Comparison of ENCODE assay signal across 8 cellular contexts in genomic region chr11:57491371-57492061, GRCh38. TPM values are rescaled to one million over a fixed set of nuclear protein-coding genes. Genes with fewer than 3 reads are reported as not detected.
A peak's percentile ranks its signal among the peaks of the same experiment; 100 is the strongest.
DNase-seq lines count a peak whose midpoint lies in the region; ATAC-seq and TF ChIP-seq lines count a peak whose summit lies in the region.

No MANE protein-coding gene starts in this region.

- H3K4me2 ChIP-seq in Karpas-422 (ENCODE audit: low read depth, low read length, poor library complexity, severe bottlenecking) (no peak overlapping the region), fibroblast of lung (ENCODE audit: extremely low read depth, insufficient read depth, low read length) (no peak overlapping the region), smooth muscle cell (no peak overlapping the region)

- no peaks in the 10 kb centered on the region for H3K27me3 ChIP-seq in Karpas-422 (ENCODE audit: low read length)
- H3K27me3 ChIP-seq in fibroblast of lung (ENCODE audit: control insufficient read depth, insufficient read depth, low read length) = no peaks in the 10 kb centered on the region
- H3K27me3 ChIP-seq in smooth muscle cell (ENCODE audit: low read depth) = no peaks in the 10 kb centered on the region

- H4K20me1 ChIP-seq in Karpas-422 (ENCODE audit: insufficient read depth, low read depth, low read length) = no peaks in the 10 kb centered on the region; the same call in 1 of the 2 replicates
- H4K20me1 ChIP-seq in fibroblast of lung (ENCODE audit: control insufficient read depth, extremely low read depth, insufficient read depth, low read length) = no peaks in the 10 kb centered on the region
- no peaks in the 10 kb centered on the region for H4K20me1 ChIP-seq in smooth muscle cell (ENCODE audit: low read depth)

- H3K9me3 ChIP-seq in Karpas-422 (ENCODE audit: low read length) (no peaks in the 10 kb centered on the region), fibroblast of lung (ENCODE audit: control insufficient read depth, insufficient read depth, low read depth, low read length) (no peaks in the 10 kb centered on the region), smooth muscle cell (replicated peaks; ENCODE audit: low read depth) (no peaks in the 10 kb centered on the region)

- H3K4me3 Mint-ChIP-seq in activated CD4-positive, alpha-beta memory T cell treated with anti-CD3 and anti-CD28 coated beads, Interleukin-2, amount 10 ng/mL, durations not matched to agents 7 days and 5 days = no peak overlapping the region

- H3K36me3 Mint-ChIP-seq in activated CD4-positive, alpha-beta memory T cell treated with anti-CD3 and anti-CD28 coated beads, Interleukin-2, amount 10 ng/mL, durations not matched to agents 7 days and 5 days (ENCODE audit: low read depth) = peaks cover 13% of the 10 kb centered on the region

- TF ChIP-seq CTCF in fibroblast of lung (conservative IDR thresholded peaks at IDR 0.05 in 1 of 2, IDR thresholded peaks at IDR 0.05 in 1 of 2; ENCODE audit: low read depth in 1 of 2, low read length in 2 of 2) (peak; percentile 58 to 72), smooth muscle cell (IDR thresholded peaks at IDR 0.05; ENCODE audit: borderline replicate concordance, insufficient read depth, poor library complexity, severe bottlenecking) (peak; percentile 46)

- H3K9ac ChIP-seq in Karpas-422 (ENCODE audit: low read length) = no peak overlapping the region
- H3K9ac ChIP-seq in fibroblast of lung (ENCODE audit: insufficient read depth, low read length) = no peak overlapping the region
- no peak overlapping the region for H3K9ac ChIP-seq in smooth muscle cell (ENCODE audit: low read depth)

- POLR2A ChIA-PET in activated CD4-positive, alpha-beta memory T cell treated with anti-CD3 and anti-CD28 coated beads, Interleukin-2, amount 10 ng/mL, durations not matched to agents 7 days and 5 days (lab: Charles Lee) = interaction anchor here (1.2 to 4.7 kb wide), 3 partner anchors 24 to 36 kb away, joined by 3 to 30 read pairs (median 3); partner anchors contain the start of gene SLC43A1

- H3K4me1 Mint-ChIP-seq in activated CD4-positive, alpha-beta memory T cell treated with anti-CD3 and anti-CD28 coated beads, Interleukin-2, amount 10 ng/mL, durations not matched to agents 7 days and 5 days = peaks cover 12% of the 10 kb centered on the region

- CTCF ChIA-PET in activated CD4-positive, alpha-beta memory T cell treated with anti-CD3 and anti-CD28 coated beads, Interleukin-2, amount 10 ng/mL, durations not matched to agents 7 days and 5 days (lab: Charles Lee) = interaction anchor here (0.6 to 8.0 kb wide), 15 partner anchors 11 to 309 kb away, joined by 3 to 296 read pairs (median 6); partner anchors contain the start of genes SLC43A1 and TIMM10

- H3K9me3 Mint-ChIP-seq in activated CD4-positive, alpha-beta memory T cell treated with anti-CD3 and anti-CD28 coated beads, Interleukin-2, amount 10 ng/mL, durations not matched to agents 7 days and 5 days = no peaks in the 10 kb centered on the region

- no peak overlapping the region for H3K27ac Mint-ChIP-seq in activated CD4-positive, alpha-beta memory T cell treated with anti-CD3 and anti-CD28 coated beads, Interleukin-2, amount 10 ng/mL, durations not matched to agents 7 days and 5 days

- no peak for ATAC-seq in GM18517 (IDR thresholded peaks at IDR 0.05; ENCODE audit: unreplicated experiment)

- H3K27ac ChIP-seq in Karpas-422 (ENCODE audit: low read length) = no peak overlapping the region
- no peak overlapping the region for H3K27ac ChIP-seq in fibroblast of lung (ENCODE audit: insufficient read depth, low read length)
- H3K27ac ChIP-seq in smooth muscle cell (ENCODE audit: low read depth) = no peak overlapping the region

- H3K9me2 ChIP-seq in Karpas-422 (replicated peaks; ENCODE audit: insufficient read depth, low read length) = no peaks in the 10 kb centered on the region

- H3F3A ChIP-seq in smooth muscle cell (ENCODE audit: low read depth) = no peaks in the 10 kb centered on the region

- H3K4me3 ChIP-seq in Karpas-422 (ENCODE audit: low read length) (no peak overlapping the region), fibroblast of lung (replicated peaks in 1 of 4; ENCODE audit: control extremely low read depth in 1 of 4, insufficient read depth in 1 of 4, low read depth in 3 of 4, low read length in 4 of 4) (no peak overlapping the region), smooth muscle cell (no peak overlapping the region)

- H3K36me3 ChIP-seq in Karpas-422 (ENCODE audit: insufficient read depth, low read length) = peaks cover 43% of the 10 kb centered on the region
- H3K36me3 ChIP-seq in fibroblast of lung (ENCODE audit: control insufficient read depth, insufficient read depth, low read length) = no peaks in the 10 kb centered on the region
- no peaks in the 10 kb centered on the region for H3K36me3 ChIP-seq in smooth muscle cell (ENCODE audit: low read depth)

- H3K27me3 Mint-ChIP-seq in activated CD4-positive, alpha-beta memory T cell treated with anti-CD3 and anti-CD28 coated beads, Interleukin-2, amount 10 ng/mL, durations not matched to agents 7 days and 5 days = no peaks in the 10 kb centered on the region

- DNase-seq in GDM1 (lab: John Stamatoyannopoulos, UW) (peak; percentile 21), Karpas-422 (peak; percentile 81), fibroblast of lung (ENCODE audit: low read depth in 2 of 2) (peak in 1 of 2 donors; percentile 34), smooth muscle cell (lab: John Stamatoyannopoulos, UW; ENCODE audit: unreplicated experiment) (no peak), NCI-H345 (lab: John Stamatoyannopoulos, UW) (no peak), islet precursor cell (no peak)
- peak; percentile 69 for DNase-seq in activated CD4-positive, alpha-beta memory T cell treated with anti-CD3 and anti-CD28 coated beads, Interleukin-2, amount 10 ng/mL, durations not matched to agents 7 days and 5 days

- H3K4me1 ChIP-seq in Karpas-422 (ENCODE audit: low read length) (no peaks in the 10 kb centered on the region; the same call in 1 of the 2 replicates), fibroblast of lung (ENCODE audit: control insufficient read depth, extremely low read depth, insufficient read depth, low read length) (no peaks in the 10 kb centered on the region), smooth muscle cell (ENCODE audit: low read depth) (no peaks in the 10 kb centered on the region)

- WGBS in smooth muscle cell (ENCODE audit: low lambda C conversion rate) = 86% methylated on average over 11 of the region's 11 CpGs

- H3K79me2 ChIP-seq in Karpas-422 (ENCODE audit: low read length) = no peaks in the 10 kb centered on the region
- H3K79me2 ChIP-seq in fibroblast of lung (ENCODE audit: control insufficient read depth, insufficient read depth, low read length) = no peaks in the 10 kb centered on the region
- H3K79me2 ChIP-seq in smooth muscle cell (ENCODE audit: low read depth) = no peaks in the 10 kb centered on the region

- H2AFZ ChIP-seq in Karpas-422 (ENCODE audit: low read length) (no peak overlapping the region), fibroblast of lung (ENCODE audit: low read length) (no peak overlapping the region), smooth muscle cell (ENCODE audit: low read depth) (no peak overlapping the region)

RNA-seq across cellular contexts. Expression of gene SLC43A1, which starts 24.0 kb away (rescaled TPM):
- 238 and 244 TPM in 2 replicates for total RNA-seq in Karpas-422 (2014; rRNA removed; shearing (Covaris generic); ENCODE audit: low replicate concordance)
- total RNA-seq in activated CD4-positive, alpha-beta memory T cell treated with anti-CD3 and anti-CD28 coated beads, Interleukin-2, amount 10 ng/mL, durations not matched to agents 7 days and 5 days = 10 to 100 TPM; 29.9 to 31.7 TPM
- total RNA-seq in fibroblast of lung (19.8 and 20.8 TPM in 2 replicates), smooth muscle cell (1.3 and 9.4 TPM in 2 replicates)
- polyA plus RNA-seq in fibroblast of lung (12.3 and 13.2 TPM in 2 replicates), smooth muscle cell (7.3 and 7.4 TPM in 2 replicates)
- polyA plus RNA-seq in fibroblast of lung (2012) = 11.7 TPM in 2 replicates
- 57.0 and 60.5 TPM in 2 replicates for polyA minus RNA-seq in fibroblast of lung (ENCODE audit: low replicate concordance)

RNA-seq across cellular contexts. Expression of gene RTN4RL2, which starts 31.2 kb away (rescaled TPM):
- 0.07 TPM in 1 of 2 replicates, not detected in the other for total RNA-seq in Karpas-422 (2014; rRNA removed; shearing (Covaris generic); ENCODE audit: low replicate concordance)
- total RNA-seq in activated CD4-positive, alpha-beta memory T cell treated with anti-CD3 and anti-CD28 coated beads, Interleukin-2, amount 10 ng/mL, durations not matched to agents 7 days and 5 days = under 1 TPM; 0.35 to 0.50 TPM
- total RNA-seq in fibroblast of lung (0.17 and 0.26 TPM in 2 replicates), smooth muscle cell (0.18 TPM in 1 of 2 replicates, not detected in the other)
- polyA plus RNA-seq in fibroblast of lung (0.27 and 0.43 TPM in 2 replicates), smooth muscle cell (0.34 and 0.76 TPM in 2 replicates)
- 1.1 and 1.3 TPM in 2 replicates for polyA plus RNA-seq in fibroblast of lung (2012)
- polyA minus RNA-seq in fibroblast of lung (ENCODE audit: low replicate concordance) = 0.79 TPM in 1 of 2 replicates, not detected in the other

RNA-seq across cellular contexts. Expression of gene TIMM10, which starts 39.0 kb away (rescaled TPM):
- total RNA-seq in Karpas-422 (2014; rRNA removed; shearing (Covaris generic); ENCODE audit: low replicate concordance) = 48.0 and 49.8 TPM in 2 replicates
- 10 to 100 TPM; 82.4 to 86.1 TPM for total RNA-seq in activated CD4-positive, alpha-beta memory T cell treated with anti-CD3 and anti-CD28 coated beads, Interleukin-2, amount 10 ng/mL, durations not matched to agents 7 days and 5 days
- total RNA-seq in fibroblast of lung = 32.2 and 41.6 TPM in 2 replicates
- 57.6 and 108 TPM in 2 replicates for polyA plus RNA-seq in fibroblast of lung
- polyA plus RNA-seq in fibroblast of lung (2012) = 66.8 and 120 TPM in 2 replicates
- 41.7 and 75.9 TPM in 2 replicates for polyA minus RNA-seq in fibroblast of lung (ENCODE audit: low replicate concordance)
- total RNA-seq in smooth muscle cell = 31.1 and 34.2 TPM in 2 replicates
- 108 and 110 TPM in 2 replicates for polyA plus RNA-seq in smooth muscle cell

RNA-seq across cellular contexts. Expression of gene SMTNL1, which starts 45.9 kb away (rescaled TPM):
- total RNA-seq in Karpas-422 (2014; rRNA removed; shearing (Covaris generic); ENCODE audit: low replicate concordance) = not detected in 2 replicates
- total RNA-seq in activated CD4-positive, alpha-beta memory T cell treated with anti-CD3 and anti-CD28 coated beads, Interleukin-2, amount 10 ng/mL, durations not matched to agents 7 days and 5 days = not detected
- total RNA-seq in fibroblast of lung (not detected in 2 replicates), smooth muscle cell (not detected in 2 replicates)
- polyA plus RNA-seq in fibroblast of lung (not detected in 2 replicates), smooth muscle cell (not detected in 2 replicates)
- not detected in 2 replicates for polyA plus RNA-seq in fibroblast of lung (2012)
- polyA minus RNA-seq in fibroblast of lung (ENCODE audit: low replicate concordance) = not detected in 2 replicates

Comparison
In these comparisons a context has a peak if more than half of its experiments do, and no peak if none do; other contexts are left out.
1. DNase-seq: peak in GDM1 (single experiment), Karpas-422 (single experiment) and activated CD4-positive, alpha-beta memory T cell treated with anti-CD3 and anti-CD28 coated beads, Interleukin-2, amount 10 ng/mL, durations not matched to agents 7 days and 5 days (single experiment); none in smooth muscle cell (single experiment), NCI-H345 (single experiment) and islet precursor cell (single experiment).